Comparison of ENCODE assay signal across 21 cellular contexts in genomic region chr19:681638-682037, GRCh38. TPM values are rescaled to one million over a fixed set of nuclear protein-coding genes. Genes with fewer than 3 reads are reported as not detected.
DNase-seq lines count a peak whose midpoint lies in the region; ATAC-seq, FAIRE-seq and TF ChIP-seq lines count a peak whose summit lies in the region.
"Had no signal": no experiment of that assay in that cellular context is flagged by ENCODE, and none has a peak within 500 bp of the region (broad histone marks: within the 10 kb centered on the region; RNA-seq: fewer than 3 reads in every experiment).

No MANE protein-coding gene starts in this region.

- H3K9ac ChIP-seq in HepG2 (ENCODE audit: insufficient read depth, low read depth, low read length) (no peak overlapping the region), MM.1S (ENCODE audit: low read length) (no peak overlapping the region)

- no peaks in the 10 kb centered on the region for H3K36me3 ChIP-seq in HepG2 (replicated peaks in 1 of 2; ENCODE audit: control insufficient read depth in 1 of 2, insufficient read depth in 2 of 2, low read length in 2 of 2)
- no peaks in the 10 kb centered on the region for H3K36me3 ChIP-seq in right lobe of liver
- H3K36me3 ChIP-seq in transverse colon: no peaks in the 10 kb centered on the region
- H3K36me3 ChIP-seq in MM.1S (replicated peaks; ENCODE audit: insufficient read depth, low read length): no peaks in the 10 kb centered on the region
- H3K36me3 ChIP-seq: cardiac muscle cell had no signal

- no peaks in the 10 kb centered on the region for H3K9me2 ChIP-seq in MM.1S (replicated peaks; ENCODE audit: insufficient read depth, low read length)

- 90% methylated on average over 12 of the region's 14 CpGs for WGBS in HepG2 (ENCODE audit: low lambda C conversion rate)
- no CpG with 5 or more reads among the region's 14 CpGs for WGBS in right lobe of liver (ENCODE audit: insufficient coverage, low coverage, low lambda C conversion rate, missing lambda C conversion rate)
- 82% methylated on average over 14 of the region's 14 CpGs; no CpG with 5 or more reads in 1 of the 2 donors for WGBS in transverse colon (ENCODE audit: low coverage in 1 of 2), 2 donors

- BruUV-seq in HepG2 (replicated peaks; lab: Mats Ljungman, UMichigan): no TSS peak

- no peak for TF ChIP-seq RAD21 in HepG2 (CRISPR knock-in tag; IDR thresholded peaks at IDR 0.05)

- H3K27me3 Mint-ChIP-seq in T-cell: peaks cover 0 to 5% of the 10 kb centered on the region in 2 donors
- H3K27me3 Mint-ChIP-seq: stimulated activated memory B cell treated with anti-CD40 and anti-IgM and Interleukin-4, amounts not matched to agents 10 μg/mL and 1 μg/mL and 100 μg/mL, for 72 hours had no signal

- peaks cover 4 to 7% (median 7%) of the 10 kb centered on the region in 3 donors for H3K4me1 Mint-ChIP-seq in T-cell
- H3K4me1 Mint-ChIP-seq: stimulated activated memory B cell treated with anti-CD40 and anti-IgM and Interleukin-4, amounts not matched to agents 10 μg/mL and 1 μg/mL and 100 μg/mL, for 72 hours had no signal

- TF ChIP-seq CTCF in HepG2 (CRISPR knock-in tag; IDR thresholded peaks at IDR 0.05) (no peak), right lobe of liver (IDR thresholded peaks at IDR 0.05) (no peak), transverse colon (IDR thresholded peaks at IDR 0.05) (no peak), MM.1S (IDR thresholded peaks at IDR 0.05; ENCODE audit: low read length) (no peak)

- no peaks in the 10 kb centered on the region for H3F3A ChIP-seq in MM.1S (ENCODE audit: insufficient read depth, low read length)

- TF ChIP-seq EP300 in HepG2 (IDR thresholded peaks at IDR 0.05; ENCODE audit: low read depth in 2 of 2, low read length in 2 of 2): no peak
- TF ChIP-seq EP300 in HepG2 (CRISPR knock-in tag; IDR thresholded peaks at IDR 0.05; ENCODE audit: borderline replicate concordance): no peak
- no peak for TF ChIP-seq EP300 in transverse colon (IDR thresholded peaks at IDR 0.05; ENCODE audit: low read depth)

- H3K9me3 Mint-ChIP-seq in T-cell: no peaks in the 10 kb centered on the region
- H3K9me3 Mint-ChIP-seq: IgD-negative memory B cell; naive thymus-derived CD8-positive, alpha-beta T cell; stimulated activated memory B cell treated with anti-CD40 and anti-IgM and Interleukin-4, amounts not matched to agents 10 μg/mL and 1 μg/mL and 100 μg/mL, for 72 hours had no signal

- no peak for FAIRE-seq in HepG2 (lab: Jason Lieb, UNC)

- peaks cover 0 to 3% of the 10 kb centered on the region in 2 experiments; a peak in 1 of 5 replicates for H3K27me3 ChIP-seq in HepG2 (ENCODE audit: control insufficient read depth in 1 of 2, insufficient read depth in 2 of 2, low read length in 2 of 2)
- no peaks in the 10 kb centered on the region for H3K27me3 ChIP-seq in right lobe of liver
- H3K27me3 ChIP-seq in transverse colon: peaks cover 12% of the 10 kb centered on the region
- H3K27me3 ChIP-seq in MM.1S (replicated peaks; ENCODE audit: insufficient read depth, low read length): peaks cover 46% of the 10 kb centered on the region
- H3K27me3 ChIP-seq: cardiac muscle cell had no signal

- H3K4me3 Mint-ChIP-seq in T-cell: peak overlapping the region in 2 of 3 donors; percentile 4 to 70

- POLR2A ChIA-PET in HepG2 (lab: Yijun Ruan, JAX) (no interaction called here), T-cell (lab: Charles Lee) (no interaction called here)

- CTCF ChIA-PET in HepG2 (lab: Yijun Ruan, JAX; ENCODE audit: low intra/inter-chr PET ratio, low total read pairs): no interaction called here
- CTCF ChIA-PET in T-cell (lab: Charles Lee): no interaction called here

- no peak for DNase-seq in HepG2 (ENCODE audit: low spot score)
- DNase-seq in right lobe of liver: no peak
- DNase-seq in T-cell: no peak
- peak; percentile 51 for DNase-seq in left kidney (ENCODE audit: low read depth, low spot score)
- DNase-seq in transverse colon: no peak
- DNase-seq in NCI-H748 (lab: John Stamatoyannopoulos, UW; ENCODE audit: unreplicated experiment): no peak
- no peak for DNase-seq in erythroblast (lab: John Stamatoyannopoulos, UW)
- DNase-seq in MM.1S: no peak
- DNase-seq: activated CD4-positive, alpha-beta T cell treated with anti-CD3 and anti-CD28 coated beads for 1 hour had no signal

- in situ Hi-C loops in HepG2 (cut with HindIII; ENCODE audit: extremely low pct_ligation_motif_present, low pct_unique_long_range_greater_than_20kb): no loop called here
- in situ Hi-C loops in transverse colon (cut with MboI; ENCODE audit: low pct_ligation_motif_present in 1 of 4, low pct_unique_long_range_greater_than_20kb in 1 of 4, low sequenced_read_pairs in 3 of 4): no loop called here

- H3K27ac ChIP-seq in HepG2 (ENCODE audit: extremely low read length, insufficient read depth, low read length) (no peak overlapping the region), right lobe of liver (no peak overlapping the region), transverse colon (peak overlapping the region in 3 of 4 donors; percentile 97 to 99 (median 97)), MM.1S (ENCODE audit: low read length) (no peak overlapping the region)

- H3K4me2 ChIP-seq in HepG2 (ENCODE audit: low read depth, low read length) (no peak overlapping the region), MM.1S (ENCODE audit: low read depth, low read length) (no peak overlapping the region)

- H3K27ac Mint-ChIP-seq in T-cell: no peak overlapping the region

- ATAC-seq in HepG2 (no peak), right lobe of liver (no peak), T-cell (replicated peaks in 1 of 4) (no peak)

- H2AFZ ChIP-seq in HepG2 (ENCODE audit: low read length) (no peak overlapping the region), MM.1S (ENCODE audit: low read length) (no peak overlapping the region)

- H3K79me2 ChIP-seq in HepG2 (ENCODE audit: insufficient read depth, low read length) (no peaks in the 10 kb centered on the region), MM.1S (ENCODE audit: low read length) (no peaks in the 10 kb centered on the region)

- H3K9me3 ChIP-seq in HepG2 (ENCODE audit: low read length): no peaks in the 10 kb centered on the region
- H3K9me3 ChIP-seq in right lobe of liver: no peaks in the 10 kb centered on the region
- H3K9me3 ChIP-seq in transverse colon: no peaks in the 10 kb centered on the region
- H3K9me3 ChIP-seq in MM.1S (replicated peaks; ENCODE audit: insufficient read depth, low read length): no peaks in the 10 kb centered on the region
- H3K9me3 ChIP-seq: heart right ventricle had no signal

- H3K36me3 Mint-ChIP-seq in T-cell: no peaks in the 10 kb centered on the region
- H3K36me3 Mint-ChIP-seq: IgD-negative memory B cell; naive thymus-derived CD8-positive, alpha-beta T cell; stimulated activated memory B cell treated with anti-CD40 and anti-IgM and Interleukin-4, amounts not matched to agents 10 μg/mL and 1 μg/mL and 100 μg/mL, for 72 hours had no signal

- no peaks in the 10 kb centered on the region for H4K20me1 ChIP-seq in HepG2 (ENCODE audit: insufficient read depth, low read length)
- no peaks in the 10 kb centered on the region for H4K20me1 ChIP-seq in MM.1S (ENCODE audit: insufficient read depth, low read length)

- TF ChIP-seq POLR2A in HepG2 (IDR thresholded peaks at IDR 0.05; ENCODE audit: insufficient read depth in 1 of 2, low read depth in 2 of 2, low read length in 2 of 2) (no peak), right lobe of liver (IDR thresholded peaks at IDR 0.05) (no peak), transverse colon (IDR thresholded peaks at IDR 0.05) (no peak), erythroblast (IDR thresholded peaks at IDR 0.05; ENCODE audit: low read length) (no peak)

- H3K4me3 ChIP-seq in HepG2 (replicated peaks in 1 of 3; ENCODE audit: insufficient read depth in 1 of 3, low read depth in 2 of 3, low read length in 3 of 3) (no peak overlapping the region), right lobe of liver (no peak overlapping the region), transverse colon (no peak overlapping the region), MM.1S (ENCODE audit: low read length) (no peak overlapping the region)
- H3K4me3 ChIP-seq: cardiac muscle cell had no signal

- intact Hi-C loops in HepG2 (cut with micrococcal nuclease; ENCODE audit: unreplicated experiment): no loop called here
- intact Hi-C loops in right lobe of liver (cut with DNase I): no loop called here
- intact Hi-C loops in transverse colon (cut with DNase I; ENCODE audit: low total_unique reads): no loop called here

- peaks cover 33% of the 10 kb centered on the region for H3K4me1 ChIP-seq in HepG2 (ENCODE audit: insufficient read depth, low read length)
- H3K4me1 ChIP-seq in right lobe of liver: peaks cover 0 to 9% (median 0%) of the 10 kb centered on the region in 4 donors
- peaks cover 3 to 24% (median 17%) of the 10 kb centered on the region in 4 donors for H3K4me1 ChIP-seq in transverse colon
- H3K4me1 ChIP-seq in MM.1S (ENCODE audit: low read length): no peaks in the 10 kb centered on the region

RNA-seq across cellular contexts. Expression of gene FSTL3, which starts 5.4 kb away (rescaled TPM):
- total RNA-seq in HepG2 (2016; rRNA removed; fragmentation: Illumina TruSeq; extraction: Trizol) (5.8 and 13.5 TPM in 2 replicates), right lobe of liver (10 to 100 TPM in 3 of 6 experiments, 1 to 10 TPM in 3; 4.2 to 18.7 (median 10.4) TPM), T-cell (1 to 10 TPM; 2.0 to 5.3 (median 4.1) TPM), transverse colon (10 to 100 TPM; 14.1 to 37.9 (median 31.2) TPM)
- 3.3 and 3.8 TPM in 2 replicates for total RNA-seq in HepG2 (2016; cell fraction: cytosol; rRNA removed; fragmentation: Illumina TruSeq; extraction: Trizol; ENCODE audit: low read depth)
- total RNA-seq in HepG2 (2016; cell fraction: insoluble cytoplasmic fraction; rRNA removed; fragmentation: Illumina TruSeq; extraction: Trizol): 4.6 and 14.2 TPM in 2 replicates
- total RNA-seq in HepG2 (2016; cell fraction: membrane; rRNA removed; fragmentation: Illumina TruSeq; extraction: Trizol): 7.0 and 8.2 TPM in 2 replicates
- total RNA-seq in HepG2 (2016; cell fraction: nucleus; rRNA removed; fragmentation: Illumina TruSeq; extraction: Trizol): 11.9 and 15.2 TPM in 2 replicates
- polyA plus RNA-seq in HepG2 (2011; rRNA removed): 15.6 and 30.9 TPM in 2 replicates
- 24.5 and 32.7 TPM in 2 replicates for polyA plus RNA-seq in HepG2 (2011; cell fraction: cytosol; rRNA removed)
- polyA plus RNA-seq in HepG2 (2011; cell fraction: nucleus; rRNA removed): 151 and 166 TPM in 2 replicates
- 19.0 and 28.0 TPM in 2 replicates for polyA plus RNA-seq in HepG2 (2012)
- 3.1 and 4.0 TPM in 2 replicates for polyA plus RNA-seq in HepG2 (2016; cell fraction: cytosol; fragmentation: Illumina TruSeq; extraction: Trizol; ENCODE audit: low read depth)
- polyA plus RNA-seq in HepG2 (2016; cell fraction: insoluble cytoplasmic fraction; fragmentation: Illumina TruSeq; extraction: Trizol; ENCODE audit: low read depth): 6.4 and 7.0 TPM in 2 replicates
- polyA plus RNA-seq in HepG2 (2016; cell fraction: membrane; fragmentation: Illumina TruSeq; extraction: Trizol; ENCODE audit: low read depth): 5.8 and 6.2 TPM in 2 replicates
- polyA plus RNA-seq in HepG2 (2016; cell fraction: nucleus; fragmentation: Illumina TruSeq; extraction: Trizol; ENCODE audit: insufficient read depth, low read depth): 30.9 and 40.0 TPM in 2 replicates
- 28.2 and 70.2 TPM in 2 replicates for polyA minus RNA-seq in HepG2 (2011; rRNA and poly(A)+ RNA removed; ENCODE audit: low replicate concordance)
- 10.6 and 21.0 TPM in 2 replicates for polyA minus RNA-seq in HepG2 (2011; cell fraction: cytosol; rRNA and poly(A)+ RNA removed)
- polyA minus RNA-seq in HepG2 (2011; cell fraction: nucleus; rRNA and poly(A)+ RNA removed): 6.8 and 7.9 TPM in 2 replicates

RNA-seq across cellular contexts. Expression of gene PRSS57, which starts 13.6 kb away (rescaled TPM):
- total RNA-seq in HepG2 (2016; rRNA removed; fragmentation: Illumina TruSeq; extraction: Trizol) (not detected in 2 replicates), right lobe of liver (under 1 TPM in 1 of 6 experiments, not detected in 5; 0.20 TPM), T-cell (1 to 10 TPM in 3 of 5 donors, under 1 TPM in 1, not detected in 1; 0.86 to 2.5 (median 1.7) TPM), transverse colon (not detected)
- total RNA-seq in HepG2 (2016; cell fraction: cytosol; rRNA removed; fragmentation: Illumina TruSeq; extraction: Trizol; ENCODE audit: low read depth): not detected in 2 replicates
- not detected in 2 replicates for total RNA-seq in HepG2 (2016; cell fraction: insoluble cytoplasmic fraction; rRNA removed; fragmentation: Illumina TruSeq; extraction: Trizol)
- total RNA-seq in HepG2 (2016; cell fraction: membrane; rRNA removed; fragmentation: Illumina TruSeq; extraction: Trizol): not detected in 2 replicates
- total RNA-seq in HepG2 (2016; cell fraction: nucleus; rRNA removed; fragmentation: Illumina TruSeq; extraction: Trizol): not detected in 2 replicates
- 0.12 and 0.20 TPM in 2 replicates for polyA plus RNA-seq in HepG2 (2011; rRNA removed)
- 0.10 and 0.20 TPM in 2 replicates for polyA plus RNA-seq in HepG2 (2011; cell fraction: cytosol; rRNA removed)
- polyA plus RNA-seq in HepG2 (2011; cell fraction: nucleus; rRNA removed): not detected in 2 replicates
- 0.13 and 0.16 TPM in 2 replicates for polyA plus RNA-seq in HepG2 (2012)
- polyA plus RNA-seq in HepG2 (2016; cell fraction: cytosol; fragmentation: Illumina TruSeq; extraction: Trizol; ENCODE audit: low read depth): not detected in 2 replicates
- not detected in 2 replicates for polyA plus RNA-seq in HepG2 (2016; cell fraction: insoluble cytoplasmic fraction; fragmentation: Illumina TruSeq; extraction: Trizol; ENCODE audit: low read depth)
- polyA plus RNA-seq in HepG2 (2016; cell fraction: membrane; fragmentation: Illumina TruSeq; extraction: Trizol; ENCODE audit: low read depth): not detected in 2 replicates
- polyA plus RNA-seq in HepG2 (2016; cell fraction: nucleus; fragmentation: Illumina TruSeq; extraction: Trizol; ENCODE audit: insufficient read depth, low read depth): not detected in 2 replicates
- polyA minus RNA-seq in HepG2 (2011; rRNA and poly(A)+ RNA removed; ENCODE audit: low replicate concordance): not detected in 2 replicates
- not detected in 2 replicates for polyA minus RNA-seq in HepG2 (2011; cell fraction: cytosol; rRNA and poly(A)+ RNA removed)
- polyA minus RNA-seq in HepG2 (2011; cell fraction: nucleus; rRNA and poly(A)+ RNA removed): not detected in 2 replicates
- total RNA-seq: cardiac muscle cell; Daoy; fibroblast of lung; H7; heart right ventricle; naive thymus-derived CD8-positive, alpha-beta T cell; NCI-H460; renal cortical epithelial cell; T-helper 2 cell treated with Interferon-gamma antibody and Interleukin-4, amounts not matched to agents 100 ng/mL and 5 ng/mL, for 36 hours; ureter had no signal
- polyA plus RNA-seq: cardiac muscle cell, fibroblast of lung, IgD-negative memory B cell had no signal

RNA-seq across cellular contexts. Expression of gene RNF126, which starts 18.6 kb away (rescaled TPM):
- 18.5 and 34.0 TPM in 2 replicates for total RNA-seq in HepG2 (2016; rRNA removed; fragmentation: Illumina TruSeq; extraction: Trizol)
- total RNA-seq in HepG2 (2016; cell fraction: cytosol; rRNA removed; fragmentation: Illumina TruSeq; extraction: Trizol; ENCODE audit: low read depth): 60.7 and 62.9 TPM in 2 replicates
- 14.0 and 32.5 TPM in 2 replicates for total RNA-seq in HepG2 (2016; cell fraction: insoluble cytoplasmic fraction; rRNA removed; fragmentation: Illumina TruSeq; extraction: Trizol)
- total RNA-seq in HepG2 (2016; cell fraction: membrane; rRNA removed; fragmentation: Illumina TruSeq; extraction: Trizol): 51.8 and 70.5 TPM in 2 replicates
- 20.4 and 26.7 TPM in 2 replicates for total RNA-seq in HepG2 (2016; cell fraction: nucleus; rRNA removed; fragmentation: Illumina TruSeq; extraction: Trizol)
- 23.2 and 24.6 TPM in 2 replicates for polyA plus RNA-seq in HepG2 (2011; rRNA removed)
- 21.4 and 33.6 TPM in 2 replicates for polyA plus RNA-seq in HepG2 (2011; cell fraction: cytosol; rRNA removed)
- polyA plus RNA-seq in HepG2 (2011; cell fraction: nucleus; rRNA removed): 96.9 and 98.7 TPM in 2 replicates
- 47.4 and 51.2 TPM in 2 replicates for polyA plus RNA-seq in HepG2 (2012)
- 83.7 and 90.8 TPM in 2 replicates for polyA plus RNA-seq in HepG2 (2016; cell fraction: cytosol; fragmentation: Illumina TruSeq; extraction: Trizol; ENCODE audit: low read depth)
- 29.9 and 39.9 TPM in 2 replicates for polyA plus RNA-seq in HepG2 (2016; cell fraction: insoluble cytoplasmic fraction; fragmentation: Illumina TruSeq; extraction: Trizol; ENCODE audit: low read depth)
- 79.7 and 88.6 TPM in 2 replicates for polyA plus RNA-seq in HepG2 (2016; cell fraction: membrane; fragmentation: Illumina TruSeq; extraction: Trizol; ENCODE audit: low read depth)
- 75.9 and 77.0 TPM in 2 replicates for polyA plus RNA-seq in HepG2 (2016; cell fraction: nucleus; fragmentation: Illumina TruSeq; extraction: Trizol; ENCODE audit: insufficient read depth, low read depth)
- 10.7 and 26.6 TPM in 2 replicates for polyA minus RNA-seq in HepG2 (2011; rRNA and poly(A)+ RNA removed; ENCODE audit: low replicate concordance)
- 18.3 and 21.9 TPM in 2 replicates for polyA minus RNA-seq in HepG2 (2011; cell fraction: cytosol; rRNA and poly(A)+ RNA removed)
- 28.0 and 36.3 TPM in 2 replicates for polyA minus RNA-seq in HepG2 (2011; cell fraction: nucleus; rRNA and poly(A)+ RNA removed)
- 10 to 100 TPM; 18.3 to 85.0 (median 28.8) TPM for total RNA-seq in right lobe of liver
- total RNA-seq in T-cell: 100 to 1,000 TPM in 4 of 5 donors, 10 to 100 TPM in 1; 98.8 to 139 (median 118) TPM
- total RNA-seq in transverse colon: 100 to 1,000 TPM in 2 of 4 donors, 10 to 100 TPM in 2; 88.6 to 148 (median 102) TPM

RNA-seq across cellular contexts. Expression of gene PALM, which starts 27.1 kb away (rescaled TPM):
- total RNA-seq in HepG2 (2016; rRNA removed; fragmentation: Illumina TruSeq; extraction: Trizol): 9.7 and 10.8 TPM in 2 replicates
- total RNA-seq in HepG2 (2016; cell fraction: cytosol; rRNA removed; fragmentation: Illumina TruSeq; extraction: Trizol; ENCODE audit: low read depth): 8.3 and 10.1 TPM in 2 replicates
- total RNA-seq in HepG2 (2016; cell fraction: insoluble cytoplasmic fraction; rRNA removed; fragmentation: Illumina TruSeq; extraction: Trizol): 6.4 and 11.8 TPM in 2 replicates
- total RNA-seq in HepG2 (2016; cell fraction: membrane; rRNA removed; fragmentation: Illumina TruSeq; extraction: Trizol): 16.6 and 19.9 TPM in 2 replicates
- total RNA-seq in HepG2 (2016; cell fraction: nucleus; rRNA removed; fragmentation: Illumina TruSeq; extraction: Trizol): 6.7 and 6.9 TPM in 2 replicates
- 4.0 and 5.4 TPM in 2 replicates for polyA plus RNA-seq in HepG2 (2011; rRNA removed)
- 3.7 and 4.7 TPM in 2 replicates for polyA plus RNA-seq in HepG2 (2011; cell fraction: cytosol; rRNA removed)
- polyA plus RNA-seq in HepG2 (2011; cell fraction: nucleus; rRNA removed): 6.0 and 7.8 TPM in 2 replicates
- polyA plus RNA-seq in HepG2 (2012): 12.4 and 19.1 TPM in 2 replicates
- polyA plus RNA-seq in HepG2 (2016; cell fraction: cytosol; fragmentation: Illumina TruSeq; extraction: Trizol; ENCODE audit: low read depth): 9.4 and 11.9 TPM in 2 replicates
- polyA plus RNA-seq in HepG2 (2016; cell fraction: insoluble cytoplasmic fraction; fragmentation: Illumina TruSeq; extraction: Trizol; ENCODE audit: low read depth): 15.1 and 19.3 TPM in 2 replicates
- polyA plus RNA-seq in HepG2 (2016; cell fraction: membrane; fragmentation: Illumina TruSeq; extraction: Trizol; ENCODE audit: low read depth): 19.1 and 21.1 TPM in 2 replicates
- 18.9 and 19.6 TPM in 2 replicates for polyA plus RNA-seq in HepG2 (2016; cell fraction: nucleus; fragmentation: Illumina TruSeq; extraction: Trizol; ENCODE audit: insufficient read depth, low read depth)
- polyA minus RNA-seq in HepG2 (2011; rRNA and poly(A)+ RNA removed; ENCODE audit: low replicate concordance): 1.1 and 5.2 TPM in 2 replicates
- polyA minus RNA-seq in HepG2 (2011; cell fraction: cytosol; rRNA and poly(A)+ RNA removed): 5.4 and 5.6 TPM in 2 replicates
- polyA minus RNA-seq in HepG2 (2011; cell fraction: nucleus; rRNA and poly(A)+ RNA removed): 2.2 TPM in 2 replicates
- total RNA-seq in right lobe of liver: 10 to 100 TPM in 2 of 6 experiments, 1 to 10 TPM in 4; 4.6 to 12.7 (median 7.1) TPM
- total RNA-seq in T-cell: under 1 TPM in 4 of 5 donors, not detected in 1; 0.19 to 0.57 (median 0.41) TPM
- total RNA-seq in transverse colon: 10 to 100 TPM; 14.1 to 99.3 (median 29.8) TPM
- total RNA-seq: naive thymus-derived CD8-positive, alpha-beta T cell; T-helper 2 cell treated with Interferon-gamma antibody and Interleukin-4, amounts not matched to agents 100 ng/mL and 5 ng/mL, for 36 hours had no signal
- polyA plus RNA-seq: IgD-negative memory B cell; naive thymus-derived CD8-positive, alpha-beta T cell had no signal

RNA-seq across cellular contexts. Expression of gene FGF22, which starts 42.0 kb away (rescaled TPM):
- total RNA-seq in HepG2 (2016; rRNA removed; fragmentation: Illumina TruSeq; extraction: Trizol) (0.24 TPM in 1 of 2 replicates, not detected in the other), right lobe of liver (under 1 TPM in 1 of 6 experiments, not detected in 5; 0.15 TPM), T-cell (1 to 10 TPM in 3 of 5 donors, under 1 TPM in 2; 0.35 to 3.9 (median 2.8) TPM), transverse colon (not detected)
- not detected in 2 replicates for total RNA-seq in HepG2 (2016; cell fraction: cytosol; rRNA removed; fragmentation: Illumina TruSeq; extraction: Trizol; ENCODE audit: low read depth)
- total RNA-seq in HepG2 (2016; cell fraction: insoluble cytoplasmic fraction; rRNA removed; fragmentation: Illumina TruSeq; extraction: Trizol): 0.09 TPM in 1 of 2 replicates, not detected in the other
- 0.17 and 0.19 TPM in 2 replicates for total RNA-seq in HepG2 (2016; cell fraction: membrane; rRNA removed; fragmentation: Illumina TruSeq; extraction: Trizol)
- total RNA-seq in HepG2 (2016; cell fraction: nucleus; rRNA removed; fragmentation: Illumina TruSeq; extraction: Trizol): not detected in 2 replicates
- polyA plus RNA-seq in HepG2 (2011; rRNA removed): 0.07 TPM in 1 of 2 replicates, not detected in the other
- not detected in 2 replicates for polyA plus RNA-seq in HepG2 (2011; cell fraction: cytosol; rRNA removed)
- not detected in 2 replicates for polyA plus RNA-seq in HepG2 (2011; cell fraction: nucleus; rRNA removed)
- polyA plus RNA-seq in HepG2 (2012): 0.09 and 0.27 TPM in 2 replicates
- polyA plus RNA-seq in HepG2 (2016; cell fraction: cytosol; fragmentation: Illumina TruSeq; extraction: Trizol; ENCODE audit: low read depth): 0.08 and 0.16 TPM in 2 replicates
- polyA plus RNA-seq in HepG2 (2016; cell fraction: insoluble cytoplasmic fraction; fragmentation: Illumina TruSeq; extraction: Trizol; ENCODE audit: low read depth): not detected in 2 replicates
- polyA plus RNA-seq in HepG2 (2016; cell fraction: membrane; fragmentation: Illumina TruSeq; extraction: Trizol; ENCODE audit: low read depth): 0.13 TPM in 1 of 2 replicates, not detected in the other
- 0.33 TPM in 1 of 2 replicates, not detected in the other for polyA plus RNA-seq in HepG2 (2016; cell fraction: nucleus; fragmentation: Illumina TruSeq; extraction: Trizol; ENCODE audit: insufficient read depth, low read depth)
- polyA minus RNA-seq in HepG2 (2011; rRNA and poly(A)+ RNA removed; ENCODE audit: low replicate concordance): not detected in 2 replicates
- not detected in 2 replicates for polyA minus RNA-seq in HepG2 (2011; cell fraction: cytosol; rRNA and poly(A)+ RNA removed)
- not detected in 2 replicates for polyA minus RNA-seq in HepG2 (2011; cell fraction: nucleus; rRNA and poly(A)+ RNA removed)
- total RNA-seq: cardiac muscle cell; Daoy; H7; NCI-H460; T-helper 2 cell treated with Interferon-gamma antibody and Interleukin-4, amounts not matched to agents 100 ng/mL and 5 ng/mL, for 36 hours had no signal
- polyA plus RNA-seq: fibroblast of lung; IgD-negative memory B cell; naive thymus-derived CD8-positive, alpha-beta T cell had no signal

Comparison
In these comparisons a context has a peak if more than half of its experiments do, and no peak if none do; other contexts are left out.
1. H3K27ac ChIP-seq: peak in transverse colon (3 of 4); none in HepG2 (single experiment), right lobe of liver (0 of 3) and MM.1S (single experiment).